17 cellular contexts compared by ENCODE assay signal in genomic region chr15:64931381-64931780, GRCh38. TPM values are rescaled to one million over a fixed set of nuclear protein-coding genes. Genes with fewer than 3 reads are reported as not detected.
DNase-seq lines count a peak whose midpoint lies in the region; ATAC-seq and TF ChIP-seq lines count a peak whose summit lies in the region.
"Had no signal": no experiment of that assay in that cellular context is flagged by ENCODE, and none has a peak within 500 bp of the region (broad histone marks: within the 10 kb centered on the region; RNA-seq: fewer than 3 reads in every experiment).

No MANE protein-coding gene starts in this region.

- 80 to 93% methylated on average over 7 to 8 of the region's 8 CpGs for WGBS in lower leg skin, 2 donors
- 90 to 95% (median 92%) methylated on average over 5 to 8 of the region's 8 CpGs for WGBS in heart left ventricle, 4 donors

- intact Hi-C loops in activated CD8-positive, alpha-beta T cell treated with anti-CD3 and anti-CD28 coated beads for 36 hours (cut with micrococcal nuclease) = no loop called here
- intact Hi-C loops in lower leg skin (cut with DNase I; ENCODE audit: low total_unique reads) = no loop called here
- intact Hi-C loops in heart left ventricle (cut with DNase I) = no loop called here

- H3K27me3 Mint-ChIP-seq in activated CD8-positive, alpha-beta T cell treated with anti-CD3 and anti-CD28 coated beads, Interleukin-2, amount 10 ng/mL, durations not matched to agents 7 days and 5 days (ENCODE audit: low read depth) = no peaks in the 10 kb centered on the region
- no peaks in the 10 kb centered on the region for H3K27me3 Mint-ChIP-seq in activated CD8-positive, alpha-beta T cell treated with anti-CD3 and anti-CD28 coated beads for 36 hours
- no peaks in the 10 kb centered on the region for H3K27me3 Mint-ChIP-seq in type B pancreatic cell
- no peaks in the 10 kb centered on the region for H3K27me3 Mint-ChIP-seq in activated naive CD8-positive, alpha-beta T cell treated with anti-CD3 and anti-CD28 coated beads for 36 hours

- H3K9me3 ChIP-seq in heart left ventricle = no peaks in the 10 kb centered on the region
- H3K9me3 ChIP-seq: BLaER1 treated with 17β-estradiol and CSF1 and Interleukin-3, amounts not matched to agents 10 nM and 100 nM had no signal

- no peak for TF ChIP-seq CTCF in activated CD8-positive, alpha-beta T cell treated with anti-CD3 and anti-CD28 coated beads for 36 hours (IDR thresholded peaks at IDR 0.05)
- no peak for TF ChIP-seq CTCF in lower leg skin (IDR thresholded peaks at IDR 0.05)
- TF ChIP-seq CTCF in type B pancreatic cell (conservative IDR thresholded peaks at IDR 0.05) = no peak
- TF ChIP-seq CTCF in heart left ventricle (IDR thresholded peaks at IDR 0.05) = no peak

- no peak overlapping the region for H3K4me3 ChIP-seq in lower leg skin (ENCODE audit: low read depth, poor library complexity, severe bottlenecking)
- H3K4me3 ChIP-seq in heart left ventricle = no peak overlapping the region
- H3K4me3 ChIP-seq: BLaER1 treated with 17β-estradiol and CSF1 and Interleukin-3, amounts not matched to agents 10 nM and 100 nM had no signal

- H3K36me3 Mint-ChIP-seq in activated CD8-positive, alpha-beta T cell treated with anti-CD3 and anti-CD28 coated beads, Interleukin-2, amount 10 ng/mL, durations not matched to agents 7 days and 5 days (ENCODE audit: low read depth) = peaks cover 4% of the 10 kb centered on the region
- no peaks in the 10 kb centered on the region for H3K36me3 Mint-ChIP-seq in activated CD8-positive, alpha-beta T cell treated with anti-CD3 and anti-CD28 coated beads for 36 hours (ENCODE audit: low read depth)
- H3K36me3 Mint-ChIP-seq in type B pancreatic cell = no peaks in the 10 kb centered on the region
- peaks cover 2% of the 10 kb centered on the region for H3K36me3 Mint-ChIP-seq in activated naive CD8-positive, alpha-beta T cell treated with anti-CD3 and anti-CD28 coated beads for 36 hours

- peaks cover 0 to 10% (median 0%) of the 10 kb centered on the region in 12 donors for H3K4me1 ChIP-seq in heart left ventricle

- no peak overlapping the region for H3K27ac Mint-ChIP-seq in activated CD8-positive, alpha-beta T cell treated with anti-CD3 and anti-CD28 coated beads, Interleukin-2, amount 10 ng/mL, durations not matched to agents 7 days and 5 days
- no peak overlapping the region for H3K27ac Mint-ChIP-seq in activated CD8-positive, alpha-beta T cell treated with anti-CD3 and anti-CD28 coated beads for 36 hours
- H3K27ac Mint-ChIP-seq in type B pancreatic cell = no peak overlapping the region
- no peak overlapping the region for H3K27ac Mint-ChIP-seq in activated naive CD8-positive, alpha-beta T cell treated with anti-CD3 and anti-CD28 coated beads for 36 hours

- POLR2A ChIA-PET in activated CD8-positive, alpha-beta T cell treated with anti-CD3 and anti-CD28 coated beads, Interleukin-2, amount 10 ng/mL, durations not matched to agents 7 days and 5 days (lab: Charles Lee) = no interaction called here
- POLR2A ChIA-PET in activated CD8-positive, alpha-beta T cell treated with anti-CD3 and anti-CD28 coated beads for 36 hours (lab: Charles Lee) = no interaction called here

- no peak for ATAC-seq in activated CD8-positive, alpha-beta T cell treated with anti-CD3 and anti-CD28 coated beads, Interleukin-2, amount 10 ng/mL, durations not matched to agents 7 days and 5 days
- ATAC-seq in activated CD8-positive, alpha-beta T cell treated with anti-CD3 and anti-CD28 coated beads for 36 hours = no peak
- ATAC-seq in heart left ventricle = no peak

- no peak for TF ChIP-seq POLR2A in lower leg skin (IDR thresholded peaks at IDR 0.05)
- no peak for TF ChIP-seq POLR2A in heart left ventricle (IDR thresholded peaks at IDR 0.05)

- H3K4me1 Mint-ChIP-seq in activated CD8-positive, alpha-beta T cell treated with anti-CD3 and anti-CD28 coated beads, Interleukin-2, amount 10 ng/mL, durations not matched to agents 7 days and 5 days (ENCODE audit: low read depth) = peaks cover 10% of the 10 kb centered on the region
- H3K4me1 Mint-ChIP-seq in activated CD8-positive, alpha-beta T cell treated with anti-CD3 and anti-CD28 coated beads for 36 hours (ENCODE audit: low read depth) = no peaks in the 10 kb centered on the region
- H3K4me1 Mint-ChIP-seq in type B pancreatic cell (ENCODE audit: unreplicated experiment) = peaks cover 7% of the 10 kb centered on the region
- H3K4me1 Mint-ChIP-seq in activated naive CD8-positive, alpha-beta T cell treated with anti-CD3 and anti-CD28 coated beads for 36 hours = peaks cover 4% of the 10 kb centered on the region

- no peaks in the 10 kb centered on the region for H3K9me3 Mint-ChIP-seq in activated CD8-positive, alpha-beta T cell treated with anti-CD3 and anti-CD28 coated beads, Interleukin-2, amount 10 ng/mL, durations not matched to agents 7 days and 5 days (ENCODE audit: insufficient read depth)
- no peaks in the 10 kb centered on the region for H3K9me3 Mint-ChIP-seq in activated CD8-positive, alpha-beta T cell treated with anti-CD3 and anti-CD28 coated beads for 36 hours
- H3K9me3 Mint-ChIP-seq in type B pancreatic cell = no peaks in the 10 kb centered on the region
- no peaks in the 10 kb centered on the region for H3K9me3 Mint-ChIP-seq in activated naive CD8-positive, alpha-beta T cell treated with anti-CD3 and anti-CD28 coated beads for 36 hours

- CTCF ChIA-PET in activated CD8-positive, alpha-beta T cell treated with anti-CD3 and anti-CD28 coated beads, Interleukin-2, amount 10 ng/mL, durations not matched to agents 7 days and 5 days (lab: Charles Lee) = no interaction called here
- CTCF ChIA-PET in activated CD8-positive, alpha-beta T cell treated with anti-CD3 and anti-CD28 coated beads for 36 hours (lab: Charles Lee) = no interaction called here

- no peaks in the 10 kb centered on the region for H3K27me3 ChIP-seq in heart left ventricle
- H3K27me3 ChIP-seq: BLaER1 treated with 17β-estradiol and CSF1 and Interleukin-3, amounts not matched to agents 10 nM and 100 nM had no signal

- H3K4me3 Mint-ChIP-seq in activated CD8-positive, alpha-beta T cell treated with anti-CD3 and anti-CD28 coated beads, Interleukin-2, amount 10 ng/mL, durations not matched to agents 7 days and 5 days = no peak overlapping the region
- H3K4me3 Mint-ChIP-seq in activated CD8-positive, alpha-beta T cell treated with anti-CD3 and anti-CD28 coated beads for 36 hours = no peak overlapping the region
- H3K4me3 Mint-ChIP-seq in type B pancreatic cell = no peak overlapping the region
- H3K4me3 Mint-ChIP-seq in activated naive CD8-positive, alpha-beta T cell treated with anti-CD3 and anti-CD28 coated beads for 36 hours = no peak overlapping the region

- peak; percentile 18 for DNase-seq in activated CD8-positive, alpha-beta T cell treated with anti-CD3 and anti-CD28 coated beads, Interleukin-2, amount 10 ng/mL, durations not matched to agents 7 days and 5 days
- DNase-seq in activated CD8-positive, alpha-beta T cell treated with anti-CD3 and anti-CD28 coated beads for 36 hours = no peak
- DNase-seq in RPMI8226 = peak; percentile 2
- peak; percentile 9 to 50 for DNase-seq in lower leg skin (ENCODE audit: low spot score in 2 of 2)
- DNase-seq in type B pancreatic cell (ENCODE audit: extremely low spot score, unreplicated experiment) = peak; percentile 52
- no peak for DNase-seq in activated naive CD8-positive, alpha-beta T cell treated with anti-CD3 and anti-CD28 coated beads for 36 hours
- DNase-seq in heart left ventricle = no peak
- DNase-seq in effector CD4-positive, alpha-beta T cell = no peak
- DNase-seq: 8988T, KG1, NCI-H1048, NCI-H146, NCI-H2081 treated with DMSO at 0.1 percent for 48 hours, NCI-H2227 treated with DMSO at 0.1 percent for 48 hours, NCI-H524, SHP77 treated with DMSO at 0.1 percent for 48 hours had no signal

- H3K36me3 ChIP-seq in heart left ventricle = peaks cover 0 to 6% (median 0%) of the 10 kb centered on the region in 9 donors

- no peak overlapping the region for H3K27ac ChIP-seq in heart left ventricle
- H3K27ac ChIP-seq: BLaER1 treated with 17β-estradiol and CSF1 and Interleukin-3, amounts not matched to agents 10 nM and 100 nM had no signal

RNA-seq across cellular contexts. Expression of gene ANKDD1A, which starts 19.7 kb away (rescaled TPM):
- 1 to 10 TPM; 9.1 to 9.5 TPM for total RNA-seq in activated CD8-positive, alpha-beta T cell treated with anti-CD3 and anti-CD28 coated beads, Interleukin-2, amount 10 ng/mL, durations not matched to agents 7 days and 5 days
- 1 to 10 TPM; 3.4 to 4.3 TPM for total RNA-seq in activated CD8-positive, alpha-beta T cell treated with anti-CD3 and anti-CD28 coated beads for 36 hours
- total RNA-seq in lower leg skin (1 to 10 TPM; 1.3 to 2.8 (median 1.7) TPM), type B pancreatic cell (ENCODE audit: low replicate concordance) (2.3 and 3.2 TPM in 2 replicates), heart left ventricle (1 to 10 TPM in 5 of 9 donors, under 1 TPM in 4; 0.42 to 3.4 (median 1.1) TPM)
- 1 to 10 TPM; 2.8 to 2.9 TPM for total RNA-seq in activated naive CD8-positive, alpha-beta T cell treated with anti-CD3 and anti-CD28 coated beads for 36 hours
- polyA plus RNA-seq in heart left ventricle = 1 to 10 TPM in 1 of 2 donors, under 1 TPM in 1; 0.88 to 1.2 TPM

RNA-seq across cellular contexts. Expression of gene SPG21, which starts 58.3 kb away (rescaled TPM):
- total RNA-seq in activated CD8-positive, alpha-beta T cell treated with anti-CD3 and anti-CD28 coated beads, Interleukin-2, amount 10 ng/mL, durations not matched to agents 7 days and 5 days = 10 to 100 TPM; 53.8 to 55.1 TPM
- 10 to 100 TPM; 72.3 to 73.0 TPM for total RNA-seq in activated CD8-positive, alpha-beta T cell treated with anti-CD3 and anti-CD28 coated beads for 36 hours
- 10 to 100 TPM; 54.3 to 93.1 (median 76.6) TPM for total RNA-seq in lower leg skin
- 77.0 and 80.7 TPM in 2 replicates for total RNA-seq in type B pancreatic cell (ENCODE audit: low replicate concordance)
- total RNA-seq in activated naive CD8-positive, alpha-beta T cell treated with anti-CD3 and anti-CD28 coated beads for 36 hours = 10 to 100 TPM; 69.2 to 73.3 TPM
- 10 to 100 TPM; 38.2 to 63.6 (median 48.7) TPM for total RNA-seq in heart left ventricle
- 10 to 100 TPM; 34.9 to 70.3 TPM for polyA plus RNA-seq in heart left ventricle

Comparison
In these comparisons a context has a peak if more than half of its experiments do, and no peak if none do; other contexts are left out.
1. DNase-seq: peak in activated CD8-positive, alpha-beta T cell treated with anti-CD3 and anti-CD28 coated beads, Interleukin-2, amount 10 ng/mL, durations not matched to agents 7 days and 5 days (single experiment), RPMI8226 (single experiment), lower leg skin (2 of 2) and type B pancreatic cell (single experiment); none in activated CD8-positive, alpha-beta T cell treated with anti-CD3 and anti-CD28 coated beads for 36 hours (single experiment), activated naive CD8-positive, alpha-beta T cell treated with anti-CD3 and anti-CD28 coated beads for 36 hours (single experiment), heart left ventricle (0 of 5) and effector CD4-positive, alpha-beta T cell (single experiment).